Comparison of ENCODE assay signal across 8 cellular contexts in genomic region chr15:22949074-22949547, GRCh38. TPM values are rescaled to one million over a fixed set of nuclear protein-coding genes. Genes with fewer than 3 reads are reported as not detected.
DNase-seq lines count a peak whose midpoint lies in the region; ATAC-seq and TF ChIP-seq lines count a peak whose summit lies in the region.

No MANE protein-coding gene starts in this region.

- no peak for TF ChIP-seq CTCF in right atrium auricular region (IDR thresholded peaks at IDR 0.05)

- no peak overlapping the region for H3K27ac Mint-ChIP-seq in activated T-helper 1 cell treated with anti-CD3 and anti-CD28 coated beads, Interleukin-12 subunit alpha, Interleukin-12 subunit beta, Interleukin-2, Interleukin-4 antibody, amounts not matched to agents 30 ng/mL and 10 ng/mL and 1 ng/mL, durations not matched to agents 14 hours and 24 hours and 36 hours

- peak overlapping the region; percentile 54 for H3K4me3 Mint-ChIP-seq in activated T-helper 1 cell treated with anti-CD3 and anti-CD28 coated beads, Interleukin-12 subunit alpha, Interleukin-12 subunit beta, Interleukin-2, Interleukin-4 antibody, amounts not matched to agents 30 ng/mL and 10 ng/mL and 1 ng/mL, durations not matched to agents 14 hours and 24 hours and 36 hours

- H3K4me3 ChIP-seq in right atrium auricular region = no peak overlapping the region
- peak overlapping the region in 2 of 7 experiments; percentile 1 to 5 for H3K4me3 ChIP-seq in skin epidermis

- H3K27me3 ChIP-seq in right atrium auricular region = no peaks in the 10 kb centered on the region

- H3K9me3 ChIP-seq in right atrium auricular region = no peaks in the 10 kb centered on the region

- no peaks in the 10 kb centered on the region for H3K9me3 Mint-ChIP-seq in activated T-helper 1 cell treated with anti-CD3 and anti-CD28 coated beads, Interleukin-12 subunit alpha, Interleukin-12 subunit beta, Interleukin-2, Interleukin-4 antibody, amounts not matched to agents 30 ng/mL and 10 ng/mL and 1 ng/mL, durations not matched to agents 14 hours and 24 hours and 36 hours

- H3K36me3 ChIP-seq in right atrium auricular region = peaks cover 11% of the 10 kb centered on the region

- H3K4me1 ChIP-seq in right atrium auricular region = peaks cover 0 to 69% of the 10 kb centered on the region in 2 donors

- intact Hi-C loops in activated T-helper 1 cell treated with anti-CD3 and anti-CD28 coated beads, Interleukin-12 subunit alpha, Interleukin-12 subunit beta, Interleukin-2, Interleukin-4 antibody, amounts not matched to agents 30 ng/mL and 10 ng/mL and 1 ng/mL, durations not matched to agents 14 hours and 24 hours and 36 hours (cut with micrococcal nuclease) = no loop called here

- ATAC-seq in GM18519 (IDR thresholded peaks at IDR 0.05; ENCODE audit: low FRiP score, unreplicated experiment) (peak; percentile 62), HG03175 (IDR thresholded peaks at IDR 0.05; ENCODE audit: unreplicated experiment) (peak; percentile 87), GM18873 (IDR thresholded peaks at IDR 0.05; ENCODE audit: low FRiP score, unreplicated experiment) (no peak)

- peak; percentile 73 for DNase-seq in A172 (ENCODE audit: low spot score)
- no peak for DNase-seq in activated T-helper 1 cell treated with anti-CD3 and anti-CD28 coated beads, Interleukin-12 subunit alpha, Interleukin-12 subunit beta, Interleukin-2, Interleukin-4 antibody, amounts not matched to agents 30 ng/mL and 10 ng/mL and 1 ng/mL, durations not matched to agents 14 hours and 24 hours and 36 hours (ENCODE audit: low spot score)
- peak; percentile 73 for DNase-seq in right atrium auricular region (ENCODE audit: low spot score)
- no peak for DNase-seq in HK-2 (ENCODE audit: unreplicated experiment)

- H3K4me1 Mint-ChIP-seq in activated T-helper 1 cell treated with anti-CD3 and anti-CD28 coated beads, Interleukin-12 subunit alpha, Interleukin-12 subunit beta, Interleukin-2, Interleukin-4 antibody, amounts not matched to agents 30 ng/mL and 10 ng/mL and 1 ng/mL, durations not matched to agents 14 hours and 24 hours and 36 hours (ENCODE audit: low read depth) = peaks cover 12% of the 10 kb centered on the region

- H3K27ac ChIP-seq in right atrium auricular region = peak overlapping the region; percentile 35 to 50
- H3K27ac ChIP-seq in skin epidermis = peak overlapping the region in 16 of 21 experiments; percentile 3 to 72 (median 38)

- peaks cover 7% of the 10 kb centered on the region for H3K27me3 Mint-ChIP-seq in activated T-helper 1 cell treated with anti-CD3 and anti-CD28 coated beads, Interleukin-12 subunit alpha, Interleukin-12 subunit beta, Interleukin-2, Interleukin-4 antibody, amounts not matched to agents 30 ng/mL and 10 ng/mL and 1 ng/mL, durations not matched to agents 14 hours and 24 hours and 36 hours (ENCODE audit: insufficient read depth)

- peaks cover 1% of the 10 kb centered on the region for H3K36me3 Mint-ChIP-seq in activated T-helper 1 cell treated with anti-CD3 and anti-CD28 coated beads, Interleukin-12 subunit alpha, Interleukin-12 subunit beta, Interleukin-2, Interleukin-4 antibody, amounts not matched to agents 30 ng/mL and 10 ng/mL and 1 ng/mL, durations not matched to agents 14 hours and 24 hours and 36 hours (ENCODE audit: low read depth)

RNA-seq across cellular contexts. Expression of gene CYFIP1, which starts 31.1 kb away (rescaled TPM):
- 78.1 and 81.4 TPM in 2 replicates for total RNA-seq in A172 (2014; rRNA removed; shearing (Covaris generic))
- total RNA-seq in activated T-helper 1 cell treated with anti-CD3 and anti-CD28 coated beads, Interleukin-12 subunit alpha, Interleukin-12 subunit beta, Interleukin-2, Interleukin-4 antibody, amounts not matched to agents 30 ng/mL and 10 ng/mL and 1 ng/mL, durations not matched to agents 14 hours and 24 hours and 36 hours = 50.7 and 57.5 TPM in 2 replicates
- total RNA-seq in right atrium auricular region = 10 to 100 TPM; 21.1 to 32.7 TPM

Comparison
In these comparisons a context has a peak if more than half of its experiments do, and no peak if none do; other contexts are left out.
1. DNase-seq: peak in A172 (single experiment) and right atrium auricular region (single experiment); none in activated T-helper 1 cell treated with anti-CD3 and anti-CD28 coated beads, Interleukin-12 subunit alpha, Interleukin-12 subunit beta, Interleukin-2, Interleukin-4 antibody, amounts not matched to agents 30 ng/mL and 10 ng/mL and 1 ng/mL, durations not matched to agents 14 hours and 24 hours and 36 hours (single experiment) and HK-2 (single experiment).